In the genomic region with DNA sequence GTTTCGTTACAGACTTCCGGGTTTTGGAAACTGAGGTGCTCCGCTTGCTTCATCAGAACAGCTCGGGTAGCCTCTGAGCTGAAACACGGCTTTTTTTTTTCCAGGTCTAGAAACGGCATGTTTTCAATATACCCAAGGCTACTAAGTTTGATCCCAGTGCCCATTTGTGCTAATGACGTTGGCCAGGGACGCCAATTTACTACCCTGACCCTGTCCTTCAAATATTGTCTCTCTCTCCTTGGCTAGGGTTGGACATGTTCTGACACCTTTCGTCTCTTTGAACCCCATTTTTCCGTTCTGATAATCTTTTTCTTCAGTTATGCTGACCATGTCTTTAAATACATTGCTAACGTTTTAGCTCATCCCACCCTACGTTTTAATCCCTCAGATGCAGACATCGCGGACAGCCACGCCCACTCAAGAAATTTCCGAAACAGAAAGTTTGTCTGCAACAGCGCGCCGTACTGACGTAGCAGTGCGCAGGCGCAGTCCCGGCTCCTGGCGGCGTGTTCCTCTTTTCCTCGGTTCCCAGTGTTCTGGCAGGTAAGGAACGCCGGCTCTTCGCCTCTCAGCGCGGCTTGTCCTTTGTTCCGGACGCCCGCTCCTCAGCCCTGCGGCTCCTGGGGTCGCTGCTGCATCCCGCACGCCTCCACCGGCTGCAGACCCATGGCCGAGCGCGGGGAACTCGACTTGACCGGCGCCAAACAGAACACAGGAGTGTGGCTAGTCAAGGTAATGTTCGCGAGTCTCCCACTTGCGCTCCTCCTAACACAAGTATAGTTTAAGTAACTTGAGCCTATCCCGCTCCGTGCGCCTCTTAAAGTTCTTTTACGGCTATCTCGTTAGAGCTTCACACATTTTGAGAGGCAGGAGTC, we compare ENCODE assay signal across 1 cellular context.
TF ChIP-seq lines count a peak whose summit lies in the region.

A gene with protein sequence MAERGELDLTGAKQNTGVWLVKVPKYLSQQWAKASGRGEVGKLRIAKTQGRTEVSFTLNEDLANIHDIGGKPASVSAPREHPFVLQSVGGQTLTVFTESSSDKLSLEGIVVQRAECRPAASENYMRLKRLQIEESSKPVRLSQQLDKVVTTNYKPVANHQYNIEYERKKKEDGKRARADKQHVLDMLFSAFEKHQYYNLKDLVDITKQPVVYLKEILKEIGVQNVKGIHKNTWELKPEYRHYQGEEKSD (plus strand): TSS at position 521 of the 875 bp plus-strand sequence. CDS start 146 bp downstream, at position 667.

TF ChIP-seq in HepG2, 621 proteins besides CTCF, POLR2A, EP300 and RAD21 (continued from another document):
- TF ChIP-seq ZNF281 (CRISPR knock-in tag; IDR thresholded peaks at IDR 0.05; ENCODE audit: borderline replicate concordance), result no peak
- no peak for TF ChIP-seq CENPBD1 (CRISPR knock-in tag; IDR thresholded peaks at IDR 0.05; ENCODE audit: borderline replicate concordance, low read depth)
- peak; percentile 87 for TF ChIP-seq POLR2AphosphoS5 (IDR thresholded peaks at IDR 0.05; ENCODE audit: low read depth, low read length)
- no peak for TF ChIP-seq ZNF577 (CRISPR knock-in tag; IDR thresholded peaks at IDR 0.05; ENCODE audit: borderline replicate concordance, low read depth)
- no peak for TF ChIP-seq ZNF225 (CRISPR knock-in tag; IDR thresholded peaks at IDR 0.05)
- TF ChIP-seq, protein P1, sequence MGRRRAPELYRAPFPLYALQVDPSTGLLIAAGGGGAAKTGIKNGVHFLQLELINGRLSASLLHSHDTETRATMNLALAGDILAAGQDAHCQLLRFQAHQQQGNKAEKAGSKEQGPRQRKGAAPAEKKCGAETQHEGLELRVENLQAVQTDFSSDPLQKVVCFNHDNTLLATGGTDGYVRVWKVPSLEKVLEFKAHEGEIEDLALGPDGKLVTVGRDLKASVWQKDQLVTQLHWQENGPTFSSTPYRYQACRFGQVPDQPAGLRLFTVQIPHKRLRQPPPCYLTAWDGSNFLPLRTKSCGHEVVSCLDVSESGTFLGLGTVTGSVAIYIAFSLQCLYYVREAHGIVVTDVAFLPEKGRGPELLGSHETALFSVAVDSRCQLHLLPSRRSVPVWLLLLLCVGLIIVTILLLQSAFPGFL (CRISPR knock-in tag; IDR thresholded peaks at IDR 0.05), result no peak
- TF ChIP-seq HOXA9 (CRISPR knock-in tag; IDR thresholded peaks at IDR 0.05; ENCODE audit: borderline replicate concordance), result no peak
- no peak for TF ChIP-seq ZBTB14 (CRISPR knock-in tag; IDR thresholded peaks at IDR 0.05)
- no peak for TF ChIP-seq HNRNPH1 (optimal IDR thresholded peaks at IDR 0.05; ENCODE audit: low read depth, low read length)
- TF ChIP-seq ZNF260 (CRISPR knock-in tag; IDR thresholded peaks at IDR 0.05; ENCODE audit: borderline replicate concordance, low read depth), result no peak
- TF ChIP-seq ZNF569 (CRISPR knock-in tag; IDR thresholded peaks at IDR 0.05; ENCODE audit: borderline replicate concordance), result no peak
- TF ChIP-seq FIP1L1 (IDR thresholded peaks at IDR 0.05; ENCODE audit: borderline replicate concordance, insufficient read depth, low read depth, low read length), result no peak
- no peak for TF ChIP-seq HOXA7 (CRISPR knock-in tag; IDR thresholded peaks at IDR 0.05)
- 0 out of 2 replicates have a peak, but pooled peaks have one; percentile 34 for TF ChIP-seq ARNT2 (CRISPR knock-in tag; IDR thresholded peaks at IDR 0.05; ENCODE audit: low read depth)
- TF ChIP-seq, protein P2, sequence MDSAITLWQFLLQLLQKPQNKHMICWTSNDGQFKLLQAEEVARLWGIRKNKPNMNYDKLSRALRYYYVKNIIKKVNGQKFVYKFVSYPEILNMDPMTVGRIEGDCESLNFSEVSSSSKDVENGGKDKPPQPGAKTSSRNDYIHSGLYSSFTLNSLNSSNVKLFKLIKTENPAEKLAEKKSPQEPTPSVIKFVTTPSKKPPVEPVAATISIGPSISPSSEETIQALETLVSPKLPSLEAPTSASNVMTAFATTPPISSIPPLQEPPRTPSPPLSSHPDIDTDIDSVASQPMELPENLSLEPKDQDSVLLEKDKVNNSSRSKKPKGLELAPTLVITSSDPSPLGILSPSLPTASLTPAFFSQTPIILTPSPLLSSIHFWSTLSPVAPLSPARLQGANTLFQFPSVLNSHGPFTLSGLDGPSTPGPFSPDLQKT (CRISPR knock-in tag; IDR thresholded peaks at IDR 0.05; ENCODE audit: borderline replicate concordance), result no peak
- no peak for TF ChIP-seq REPIN1 (CRISPR knock-in tag; IDR thresholded peaks at IDR 0.05; ENCODE audit: borderline replicate concordance, low read depth)
- no peak for TF ChIP-seq JARID2 (CRISPR knock-in tag; IDR thresholded peaks at IDR 0.05; ENCODE audit: insufficient replicate concordance)
- TF ChIP-seq NBN (conservative IDR thresholded peaks at IDR 0.05), result no peak
- peak; percentile 92 for TF ChIP-seq ZNF501 (CRISPR knock-in tag; IDR thresholded peaks at IDR 0.05)
